In genomic region chr7:99406557-99406956, GRCh38 we compare ENCODE assay signal across 2 cellular contexts.
A peak's percentile ranks its signal among the peaks of the same experiment; 100 is the strongest.
TF ChIP-seq lines count a peak whose summit lies in the region.

No MANE protein-coding gene starts in this region.

TF ChIP-seq in HCT116, 20 proteins besides CTCF, POLR2A, EP300 and RAD21:
- TF ChIP-seq EZH2 (IDR thresholded peaks at IDR 0.05) (no peak), ZFX (IDR thresholded peaks at IDR 0.05) (no peak), POLR2AphosphoS5 (IDR thresholded peaks at IDR 0.05; ENCODE audit: low read depth, low read length) (0 out of 2 replicates have a peak, but pooled peaks have one; percentile 1), ELF1 (IDR thresholded peaks at IDR 0.05; ENCODE audit: borderline replicate concordance, low read depth) (no peak)

TF ChIP-seq in HEK293T, 16 proteins besides CTCF, POLR2A, EP300 and RAD21:
- TF ChIP-seq LEF1 (IDR thresholded peaks at IDR 0.05; ENCODE audit: borderline replicate concordance) (no peak), HDGF (IDR thresholded peaks at IDR 0.05; ENCODE audit: borderline replicate concordance) (no peak), ARNT (IDR thresholded peaks at IDR 0.05) (no peak), ELF4 (IDR thresholded peaks at IDR 0.05) (no peak), NFRKB (IDR thresholded peaks at IDR 0.05) (no peak), L3MBTL2 (conservative IDR thresholded peaks at IDR 0.05) (no peak), FOXK2 (IDR thresholded peaks at IDR 0.05) (no peak), CTBP1 (IDR thresholded peaks at IDR 0.05; ENCODE audit: borderline replicate concordance) (no peak), SP1 (IDR thresholded peaks at IDR 0.05) (no peak), ZNF384 (IDR thresholded peaks at IDR 0.05) (no peak)
